In the genomic region with DNA sequence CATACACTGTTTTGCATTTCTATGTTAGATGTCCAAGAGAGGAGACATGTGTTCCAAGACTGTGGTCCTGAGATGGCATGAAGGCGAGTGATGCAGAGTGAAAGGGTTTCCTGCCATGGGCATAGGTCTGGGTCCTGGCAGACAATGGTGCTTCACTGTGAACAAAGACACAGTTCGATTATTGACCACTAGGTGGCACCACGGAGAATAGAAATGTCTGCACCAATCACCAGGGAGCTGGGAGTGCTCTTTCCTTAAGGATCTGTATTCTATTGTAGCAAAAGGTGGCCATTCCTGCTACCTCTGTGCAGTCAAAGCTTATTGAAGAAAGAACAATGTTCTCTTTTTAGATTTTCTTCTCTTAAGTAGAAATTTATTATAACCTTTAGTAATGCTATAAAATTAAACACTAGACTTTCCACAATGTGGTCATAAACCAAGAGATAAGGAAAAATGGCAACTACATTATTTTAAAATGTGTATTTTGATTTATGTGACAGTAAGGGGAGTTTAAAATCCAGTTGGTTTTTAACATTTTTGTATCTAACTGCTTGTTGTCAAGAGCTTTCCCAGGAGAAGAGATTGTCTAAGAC, we compare ENCODE assay signal across 8 cellular contexts.
DNase-seq lines count a peak whose midpoint lies in the region; ATAC-seq and TF ChIP-seq lines count a peak whose summit lies in the region.

No MANE protein-coding gene starts in this region.

- no peak overlapping the region for H3K4me3 ChIP-seq in SJCRH30
- no peak overlapping the region for H3K4me3 ChIP-seq in retinal pigment epithelial cell (ENCODE audit: low read length)

- H3K27ac ChIP-seq in SJCRH30: no peak overlapping the region

- no peaks in the 10 kb centered on the region for H3K4me1 ChIP-seq in SJCRH30

- H3K27me3 ChIP-seq in SJCRH30: no peaks in the 10 kb centered on the region

- no peak for TF ChIP-seq EP300 in Ishikawa (IDR thresholded peaks at IDR 0.05; ENCODE audit: borderline replicate concordance)

- ATAC-seq in GM21528 (IDR thresholded peaks at IDR 0.05; ENCODE audit: low FRiP score, unreplicated experiment): no peak

- TF ChIP-seq CTCF in retinal pigment epithelial cell (conservative IDR thresholded peaks at IDR 0.05; ENCODE audit: low read depth, low read length): peak; percentile 60

- H3K36me3 ChIP-seq in SJCRH30: no peaks in the 10 kb centered on the region

- H3K9me3 ChIP-seq in SJCRH30 (replicated peaks): no peaks in the 10 kb centered on the region

- TF ChIP-seq RAD21 in Ishikawa (IDR thresholded peaks at IDR 0.05; ENCODE audit: low read depth): 0 out of 2 replicates have a peak, but pooled peaks have one; percentile 11

- DNase-seq in stimulated activated CD4-positive, alpha-beta T cell treated with anti-CD3 and anti-CD28 coated beads, Interleukin-12 subunit alpha, Interleukin-12 subunit beta, amount 100 ng/mL, for 4 hours: peak; percentile 3
- DNase-seq in stimulated activated CD4-positive, alpha-beta T cell treated with anti-CD3 and anti-CD28 coated beads, Interleukin-4, amount 100 ng/mL, for 4 hours: no peak
- peak; percentile 42 to 80 for DNase-seq in SJCRH30
- DNase-seq in fibroblast of the conjunctiva (ENCODE audit: low read depth): peak; percentile 9
- DNase-seq in retinal pigment epithelial cell (ENCODE audit: low read depth): peak; percentile 6
- DNase-seq in GM19240 (ENCODE audit: insufficient read length, low spot score): no peak

TF ChIP-seq in Ishikawa, 13 proteins besides CTCF, POLR2A, EP300 and RAD21:
- no peak for TF ChIP-seq TAF1 (IDR thresholded peaks at IDR 0.05; ENCODE audit: low read depth)
- no peak for TF ChIP-seq CREB1 (IDR thresholded peaks at IDR 0.05; ENCODE audit: low read depth)
- TF ChIP-seq, protein P1, sequence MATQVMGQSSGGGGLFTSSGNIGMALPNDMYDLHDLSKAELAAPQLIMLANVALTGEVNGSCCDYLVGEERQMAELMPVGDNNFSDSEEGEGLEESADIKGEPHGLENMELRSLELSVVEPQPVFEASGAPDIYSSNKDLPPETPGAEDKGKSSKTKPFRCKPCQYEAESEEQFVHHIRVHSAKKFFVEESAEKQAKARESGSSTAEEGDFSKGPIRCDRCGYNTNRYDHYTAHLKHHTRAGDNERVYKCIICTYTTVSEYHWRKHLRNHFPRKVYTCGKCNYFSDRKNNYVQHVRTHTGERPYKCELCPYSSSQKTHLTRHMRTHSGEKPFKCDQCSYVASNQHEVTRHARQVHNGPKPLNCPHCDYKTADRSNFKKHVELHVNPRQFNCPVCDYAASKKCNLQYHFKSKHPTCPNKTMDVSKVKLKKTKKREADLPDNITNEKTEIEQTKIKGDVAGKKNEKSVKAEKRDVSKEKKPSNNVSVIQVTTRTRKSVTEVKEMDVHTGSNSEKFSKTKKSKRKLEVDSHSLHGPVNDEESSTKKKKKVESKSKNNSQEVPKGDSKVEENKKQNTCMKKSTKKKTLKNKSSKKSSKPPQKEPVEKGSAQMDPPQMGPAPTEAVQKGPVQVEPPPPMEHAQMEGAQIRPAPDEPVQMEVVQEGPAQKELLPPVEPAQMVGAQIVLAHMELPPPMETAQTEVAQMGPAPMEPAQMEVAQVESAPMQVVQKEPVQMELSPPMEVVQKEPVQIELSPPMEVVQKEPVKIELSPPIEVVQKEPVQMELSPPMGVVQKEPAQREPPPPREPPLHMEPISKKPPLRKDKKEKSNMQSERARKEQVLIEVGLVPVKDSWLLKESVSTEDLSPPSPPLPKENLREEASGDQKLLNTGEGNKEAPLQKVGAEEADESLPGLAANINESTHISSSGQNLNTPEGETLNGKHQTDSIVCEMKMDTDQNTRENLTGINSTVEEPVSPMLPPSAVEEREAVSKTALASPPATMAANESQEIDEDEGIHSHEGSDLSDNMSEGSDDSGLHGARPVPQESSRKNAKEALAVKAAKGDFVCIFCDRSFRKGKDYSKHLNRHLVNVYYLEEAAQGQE (IDR thresholded peaks at IDR 0.05; ENCODE audit: low read depth): no peak
- TF ChIP-seq YY1 (IDR thresholded peaks at IDR 0.05; ENCODE audit: low read depth): no peak
- TF ChIP-seq ZBTB7A (IDR thresholded peaks at IDR 0.05; ENCODE audit: low read depth): no peak
- TF ChIP-seq NFIC (IDR thresholded peaks at IDR 0.05): no peak
- TF ChIP-seq TCF12 (IDR thresholded peaks at IDR 0.05; ENCODE audit: low read depth): no peak
- TF ChIP-seq, protein P2, sequence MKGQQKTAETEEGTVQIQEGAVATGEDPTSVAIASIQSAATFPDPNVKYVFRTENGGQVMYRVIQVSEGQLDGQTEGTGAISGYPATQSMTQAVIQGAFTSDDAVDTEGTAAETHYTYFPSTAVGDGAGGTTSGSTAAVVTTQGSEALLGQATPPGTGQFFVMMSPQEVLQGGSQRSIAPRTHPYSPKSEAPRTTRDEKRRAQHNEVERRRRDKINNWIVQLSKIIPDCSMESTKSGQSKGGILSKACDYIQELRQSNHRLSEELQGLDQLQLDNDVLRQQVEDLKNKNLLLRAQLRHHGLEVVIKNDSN (IDR thresholded peaks at IDR 0.05): no peak

Comparison
In these comparisons a context has a peak if more than half of its experiments do, and no peak if none do; other contexts are left out.
1. DNase-seq: peak in stimulated activated CD4-positive, alpha-beta T cell treated with anti-CD3 and anti-CD28 coated beads, Interleukin-12 subunit alpha, Interleukin-12 subunit beta, amount 100 ng/mL, for 4 hours (single experiment), SJCRH30 (2 of 2), fibroblast of the conjunctiva (single experiment) and retinal pigment epithelial cell (single experiment); none in stimulated activated CD4-positive, alpha-beta T cell treated with anti-CD3 and anti-CD28 coated beads, Interleukin-4, amount 100 ng/mL, for 4 hours (0 of 2) and GM19240 (single experiment).